ENCODE assay signal across 8 cellular contexts in the genomic region with DNA sequence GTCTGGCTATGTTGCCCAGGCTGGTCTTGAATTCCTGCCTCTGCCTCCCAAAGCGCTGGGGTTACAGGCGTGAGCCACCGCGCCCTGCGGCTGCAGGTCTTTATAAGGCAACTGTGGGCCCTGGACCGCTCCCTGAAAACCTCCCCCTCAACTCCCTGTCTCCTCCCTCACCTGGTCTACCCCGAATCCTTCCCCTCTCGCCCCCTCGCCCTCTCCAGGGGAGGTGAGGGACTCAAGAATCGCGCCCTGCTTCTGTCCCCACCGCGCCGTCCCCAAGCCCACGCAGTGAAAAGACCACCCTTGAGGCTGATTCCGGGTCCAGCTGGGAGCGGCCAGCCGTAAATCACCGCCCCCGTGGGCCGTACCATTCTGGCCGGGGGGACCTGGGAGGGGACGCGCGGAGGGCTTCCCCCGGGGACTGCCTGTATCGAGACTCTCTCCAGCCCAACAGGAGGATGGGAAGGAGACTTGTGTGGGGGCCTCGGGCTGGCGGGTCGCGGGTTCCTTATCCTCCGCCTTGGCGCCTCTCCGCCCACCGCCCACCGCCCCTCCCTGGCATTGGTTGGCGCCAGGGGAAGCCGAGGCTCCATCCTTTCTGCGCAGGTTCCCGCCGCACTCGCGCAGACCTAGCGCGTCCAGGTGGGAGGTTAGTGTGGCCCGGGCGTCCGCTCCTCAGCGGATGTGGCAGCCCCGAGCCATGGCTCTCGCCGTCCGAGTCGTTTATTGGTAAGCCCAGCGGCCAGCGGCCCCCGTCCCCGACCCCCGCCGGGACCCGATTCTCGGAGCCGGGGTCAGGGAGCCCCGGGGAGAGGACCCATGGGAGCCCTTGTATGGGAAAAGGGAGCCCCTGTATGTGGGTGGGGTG. TPM values are rescaled to one million over a fixed set of nuclear protein-coding genes. Genes with fewer than 3 reads are reported as not detected.
A peak's percentile ranks its signal among the peaks of the same experiment; 100 is the strongest.
DNase-seq lines count a peak whose midpoint lies in the region; ATAC-seq, FAIRE-seq and TF ChIP-seq lines count a peak whose summit lies in the region.

A gene (plus strand): TSS at position 615 of the 865 bp plus-strand sequence. CDS start 83 bp downstream, at position 698.

- DNase-seq in GDM1 (lab: John Stamatoyannopoulos, UW) (peak; percentile 51), NCI-H1417 treated with DMSO at 0.1 percent for 48 hours (lab: John Stamatoyannopoulos, UW) (peak; percentile 37), T-helper 2 cell (peak; percentile 56 to 86 (median 68)), amygdala (lab: John Stamatoyannopoulos, UW) (peak in 55 of 56 donors; percentile 40 to 95 (median 82)), right atrium auricular region (ENCODE audit: low spot score) (peak; percentile 68), pulmonary artery endothelial cell (ENCODE audit: low read depth, low spot score) (no peak), urothelium cell line (ENCODE audit: low spot score) (peak; percentile 96)

- no peak for TF ChIP-seq CTCF in right atrium auricular region (IDR thresholded peaks at IDR 0.05)

- H3K4me3 ChIP-seq in right atrium auricular region, result peak within 1 kb of the TSS; percentile 92 to 96

- ATAC-seq in HG02588 (IDR thresholded peaks at IDR 0.05; ENCODE audit: unreplicated experiment), result peak; percentile 72

- no peaks in the 10 kb centered on the region for H3K27me3 ChIP-seq in right atrium auricular region

- H3K27ac ChIP-seq in right atrium auricular region, result peak within 1 kb of the TSS; percentile 99

- H3K4me1 ChIP-seq in right atrium auricular region, result peaks cover 0 to 45% of the 10 kb centered on the region in 2 donors

- no peaks in the 10 kb centered on the region for H3K9me3 ChIP-seq in right atrium auricular region

- peak; percentile 95 for FAIRE-seq in urothelium cell line (lab: Jason Lieb, UNC)

- H3K36me3 ChIP-seq in right atrium auricular region, result peaks cover 27% of the 10 kb centered on the region

RNA-seq across cellular contexts. Expression of the gene that starts here (rescaled TPM):
- total RNA-seq in right atrium auricular region (1,000 to 10,000 TPM; 1,458 to 1,507 TPM), pulmonary artery endothelial cell (212 and 296 TPM in 2 replicates)
